ENCODE assay signal across 2 cellular contexts in genomic region chr11:133740928-133741327, GRCh38.
TF ChIP-seq lines count a peak whose summit lies in the region.

No MANE protein-coding gene starts in this region.

TF ChIP-seq in WTC11, 78 proteins besides CTCF, POLR2A, EP300 and RAD21 (continued from another document):
- TF ChIP-seq USF1 (CRISPR knock-in tag; IDR thresholded peaks at IDR 0.05): no peak
- no peak for TF ChIP-seq ZNF263 (CRISPR knock-in tag; IDR thresholded peaks at IDR 0.05; ENCODE audit: low read depth)
- no peak for TF ChIP-seq FOXJ3 (CRISPR knock-in tag; IDR thresholded peaks at IDR 0.05; ENCODE audit: borderline replicate concordance)
- no peak for TF ChIP-seq ZBTB43 (CRISPR knock-in tag; IDR thresholded peaks at IDR 0.05)

TF ChIP-seq in H1, 55 proteins besides CTCF, POLR2A, EP300 and RAD21 (continued from another document):
- TF ChIP-seq CHD7 (IDR thresholded peaks at IDR 0.05; ENCODE audit: insufficient replicate concordance, low read length): no peak
- no peak for TF ChIP-seq POLR2AphosphoS5 (IDR thresholded peaks at IDR 0.05; ENCODE audit: low read depth, low read length)
- TF ChIP-seq RBBP5 (IDR thresholded peaks at IDR 0.05; ENCODE audit: borderline replicate concordance, low read depth, low read length): no peak
- no peak for TF ChIP-seq CEBPB (IDR thresholded peaks at IDR 0.05; ENCODE audit: low read depth, low read length)
- no peak for TF ChIP-seq CHD1 (IDR thresholded peaks at IDR 0.05; ENCODE audit: low read depth, low read length)
- no peak for TF ChIP-seq NANOG (IDR thresholded peaks at IDR 0.05; ENCODE audit: insufficient read depth, low read depth, low read length, poor library complexity, severe bottlenecking)
- TF ChIP-seq PHF8 (conservative IDR thresholded peaks at IDR 0.05; ENCODE audit: low read depth, low read length): no peak
- no peak for TF ChIP-seq CBX5 (IDR thresholded peaks at IDR 0.05; ENCODE audit: low read depth, low read length)
- no peak for TF ChIP-seq RNF2 (IDR thresholded peaks at IDR 0.05; ENCODE audit: borderline replicate concordance, low read depth, low read length, missing control alignments, poor library complexity, severe bottlenecking)
- no peak for TF ChIP-seq BRCA1 (IDR thresholded peaks at IDR 0.05; ENCODE audit: low read depth, low read length)
- no peak for TF ChIP-seq GABPA (IDR thresholded peaks at IDR 0.05; ENCODE audit: borderline replicate concordance, insufficient read depth, low read length)
- no peak for TF ChIP-seq MAFK (IDR thresholded peaks at IDR 0.05; ENCODE audit: low read depth, low read length)
- no peak for TF ChIP-seq GTF2F1 (IDR thresholded peaks at IDR 0.05; ENCODE audit: borderline replicate concordance, low read depth, low read length)
- no peak for TF ChIP-seq SIX5 (IDR thresholded peaks at IDR 0.05; ENCODE audit: low read depth, low read length)
- no peak for TF ChIP-seq YY1 (IDR thresholded peaks at IDR 0.05; ENCODE audit: low read depth, low read length)
- TF ChIP-seq NRF1 (IDR thresholded peaks at IDR 0.05; ENCODE audit: low read depth, low read length): no peak
- TF ChIP-seq TAF7 (optimal IDR thresholded peaks at IDR 0.05; ENCODE audit: borderline replicate concordance, low read depth, low read length): no peak
- TF ChIP-seq ATF2 (IDR thresholded peaks at IDR 0.05; ENCODE audit: low read length): no peak
